Comparison of ENCODE assay signal across 19 cellular contexts in genomic region chr3:177441281-177441812, GRCh38.
A peak's percentile ranks its signal among the peaks of the same experiment; 100 is the strongest.
DNase-seq lines count a peak whose midpoint lies in the region; ATAC-seq and TF ChIP-seq lines count a peak whose summit lies in the region.
"Had no signal": no experiment of that assay in that cellular context is flagged by ENCODE, and none has a peak within 500 bp of the region (broad histone marks: within the 10 kb centered on the region; RNA-seq: fewer than 3 reads in every experiment).

No MANE protein-coding gene starts in this region.

- H3K27me3 Mint-ChIP-seq in neural progenitor cell (ENCODE audit: insufficient read depth, low read depth), result no peaks in the 10 kb centered on the region
- H3K27me3 Mint-ChIP-seq: CD4-positive, alpha-beta memory T cell; natural killer cell treated with Interleukin-12 subunit alpha and Interleukin-12 subunit beta and Interleukin-15 and Interleukin-18, amount 100 ng/mL, for 72 hours had no signal

- peak; percentile 35 for DNase-seq in GM03348 (ENCODE audit: low spot score)
- no peak for DNase-seq in Panc1 (ENCODE audit: low read depth, low spot score)
- DNase-seq in fibroblast of the aortic adventitia (ENCODE audit: low read depth), result peak; percentile 66
- no peak for DNase-seq in spleen
- DNase-seq in NCI-H82 treated with DMSO at 0.1 percent for 48 hours (lab: John Stamatoyannopoulos, UW; ENCODE audit: unreplicated experiment), result no peak
- no peak for DNase-seq in nucleus accumbens (lab: John Stamatoyannopoulos, UW)
- DNase-seq in NCI-H1436 treated with DMSO at 0.1 percent for 48 hours (lab: John Stamatoyannopoulos, UW), result no peak
- no peak for DNase-seq in neural progenitor cell (ENCODE audit: low spot score)
- DNase-seq: CD4-positive, alpha-beta memory T cell; heart right ventricle; islet precursor cell; NCI-H1092; NCI-H2081 treated with DMSO at 0.1 percent for 48 hours; NCI-H526 treated with DMSO at 0.1 percent for 48 hours; T-helper 9 cell had no signal

- peaks cover 6% of the 10 kb centered on the region for H3K4me1 Mint-ChIP-seq in neural progenitor cell

- H3K79me2 ChIP-seq in neural progenitor cell (ENCODE audit: low read depth), result no peaks in the 10 kb centered on the region

- H3K27ac Mint-ChIP-seq in neural progenitor cell, result no peak overlapping the region

- H3K4me3 ChIP-seq in Panc1 (ENCODE audit: low read depth in 2 of 2, low read length in 2 of 2), result no peak overlapping the region
- no peak overlapping the region for H3K4me3 ChIP-seq in fibroblast of the aortic adventitia (ENCODE audit: low read depth, low read length)
- H3K4me3 ChIP-seq in spleen, result no peak overlapping the region
- no peak overlapping the region for H3K4me3 ChIP-seq in neural progenitor cell
- H3K4me3 ChIP-seq: HAP-1, heart right ventricle, thoracic aorta had no signal

- no peak overlapping the region for H3K4me2 ChIP-seq in neural progenitor cell

- ATAC-seq in Panc1, result no peak
- ATAC-seq: natural killer cell treated with Interleukin-12 subunit alpha and Interleukin-12 subunit beta and Interleukin-15 and Interleukin-18, amount 100 ng/mL, for 72 hours had no signal

- in situ Hi-C loops in Panc1 (cut with HindIII; ENCODE audit: low pct_unique_long_range_greater_than_20kb, low sequenced_read_pairs), result no loop called here

- H3K36me3 ChIP-seq in Panc1 (ENCODE audit: control insufficient read depth, insufficient read depth, low read length), result no peaks in the 10 kb centered on the region
- H3K36me3 ChIP-seq in spleen, result no peaks in the 10 kb centered on the region
- H3K36me3 ChIP-seq in neural progenitor cell, result no peaks in the 10 kb centered on the region
- H3K36me3 ChIP-seq: HAP-1, heart right ventricle, thoracic aorta had no signal

- H2AFZ ChIP-seq in neural progenitor cell (replicated peaks), result no peak overlapping the region

- TF ChIP-seq CTCF in Panc1 (IDR thresholded peaks at IDR 0.05) (no peak), fibroblast of the aortic adventitia (IDR thresholded peaks at IDR 0.05; ENCODE audit: insufficient read depth, low read length) (no peak), spleen (IDR thresholded peaks at IDR 0.05 in 8 of 11, conservative IDR thresholded peaks at IDR 0.05 in 3 of 11) (no peak), neural progenitor cell (IDR thresholded peaks at IDR 0.05) (no peak)

- no peak overlapping the region for H3K9ac ChIP-seq in neural progenitor cell

- H3K36me3 Mint-ChIP-seq in neural progenitor cell, result no peaks in the 10 kb centered on the region
- H3K36me3 Mint-ChIP-seq: CD4-positive, alpha-beta memory T cell; natural killer cell treated with Interleukin-12 subunit alpha and Interleukin-12 subunit beta and Interleukin-15 and Interleukin-18, amount 100 ng/mL, for 72 hours had no signal

- H3K4me3 Mint-ChIP-seq in neural progenitor cell, result no peak overlapping the region
- H3K4me3 Mint-ChIP-seq: CD4-positive, alpha-beta memory T cell; natural killer cell treated with Interleukin-12 subunit alpha and Interleukin-12 subunit beta and Interleukin-15 and Interleukin-18, amount 100 ng/mL, for 72 hours had no signal

- no peaks in the 10 kb centered on the region for H4K20me1 ChIP-seq in neural progenitor cell (ENCODE audit: low read depth)

- H3K27ac ChIP-seq in Panc1 (ENCODE audit: low read length) (peak overlapping the region; percentile 79; the same call in 1 of the 2 replicates), spleen (peak overlapping the region in 5 of 8 donors; percentile 58 to 75 (median 63)), neural progenitor cell (no peak overlapping the region)
- H3K27ac ChIP-seq: epithelial cell of prostate, thoracic aorta had no signal

- POLR2A ChIA-PET in Panc1 (lab: Charles Lee), result no interaction called here

- no peaks in the 10 kb centered on the region for H3K9me3 Mint-ChIP-seq in neural progenitor cell
- H3K9me3 Mint-ChIP-seq: CD4-positive, alpha-beta memory T cell; natural killer cell treated with Interleukin-12 subunit alpha and Interleukin-12 subunit beta and Interleukin-15 and Interleukin-18, amount 100 ng/mL, for 72 hours had no signal

- H3K27me3 ChIP-seq in Panc1 (ENCODE audit: control insufficient read depth, insufficient read depth, low read length), result no peaks in the 10 kb centered on the region
- H3K27me3 ChIP-seq in spleen (replicated peaks in 1 of 7), result no peaks in the 10 kb centered on the region
- no peaks in the 10 kb centered on the region for H3K27me3 ChIP-seq in neural progenitor cell
- H3K27me3 ChIP-seq: heart right ventricle had no signal

- CTCF ChIA-PET in Panc1 (lab: Charles Lee), result interaction anchor here (0.5 kb wide), 1 partner anchor 31 kb away, joined by 4 read pairs; no protein-coding TSS in a partner anchor

- H3F3A ChIP-seq in neural progenitor cell (ENCODE audit: low read depth), result no peaks in the 10 kb centered on the region

- H3K4me1 ChIP-seq in Panc1 (ENCODE audit: control insufficient read depth, insufficient read depth, low read length) (peaks cover 12% of the 10 kb centered on the region; the same call in 1 of the 2 replicates), spleen (peaks cover 5 to 37% (median 22%) of the 10 kb centered on the region in 6 donors), neural progenitor cell (no peaks in the 10 kb centered on the region)

- intact Hi-C loops in Panc1 (cut with micrococcal nuclease; ENCODE audit: unreplicated experiment) (no loop called here), spleen (cut with DNase I; ENCODE audit: low total_unique reads) (no loop called here)

- WGBS in spleen, 5 donors, result 92 to 100% (median 95%) methylated on average over 1 of the region's 1 CpG

- no TSS peak for BruUV-seq in Panc1 (replicated peaks; lab: Mats Ljungman, UMichigan)

- TF ChIP-seq POLR2A in spleen (IDR thresholded peaks at IDR 0.05), result no peak

- H3K9me3 ChIP-seq in Panc1 (ENCODE audit: control insufficient read depth, insufficient read depth, low read depth, low read length) (no peaks in the 10 kb centered on the region), spleen (no peaks in the 10 kb centered on the region), neural progenitor cell (ENCODE audit: low read depth) (no peaks in the 10 kb centered on the region)
- H3K9me3 ChIP-seq: HAP-1, heart right ventricle, thoracic aorta had no signal

Comparison
In these comparisons a context has a peak if more than half of its experiments do, and no peak if none do; other contexts are left out.
1. DNase-seq: peak in GM03348 (single experiment) and fibroblast of the aortic adventitia (single experiment); none in Panc1 (single experiment), spleen (single experiment), NCI-H82 treated with DMSO at 0.1 percent for 48 hours (single experiment), nucleus accumbens (0 of 56), NCI-H1436 treated with DMSO at 0.1 percent for 48 hours (single experiment) and neural progenitor cell (single experiment).